Comparison of ENCODE assay signal across 8 cellular contexts in the genomic region with DNA sequence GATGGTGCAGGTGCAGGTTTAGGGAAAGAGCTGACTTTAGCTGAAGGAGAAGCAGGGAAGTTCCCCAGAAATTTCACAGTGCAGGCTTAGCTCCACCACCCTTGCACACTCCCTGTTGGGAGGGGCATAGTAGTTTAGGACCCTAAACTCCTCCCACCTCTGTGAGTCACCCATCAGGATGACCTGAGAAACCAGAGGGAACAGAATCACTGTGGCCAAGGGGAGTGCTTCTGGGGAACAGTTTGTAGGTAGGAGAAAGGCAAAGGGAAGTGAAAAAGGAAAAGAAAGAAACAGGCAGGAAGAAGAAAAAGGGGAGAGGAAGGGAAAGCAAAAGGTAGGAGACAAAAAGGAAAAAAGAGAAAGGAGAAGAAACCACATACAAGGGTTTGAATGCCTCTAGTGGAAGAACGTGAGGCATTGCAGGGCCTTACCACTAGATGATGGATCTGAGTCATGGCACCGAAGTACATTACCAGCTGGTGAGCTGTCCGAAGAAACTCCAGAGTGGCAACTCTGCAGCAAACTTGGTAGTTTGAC.
A peak's percentile ranks its signal among the peaks of the same experiment; 100 is the strongest.
DNase-seq lines count a peak whose midpoint lies in the region; ATAC-seq and TF ChIP-seq lines count a peak whose summit lies in the region.

No MANE protein-coding gene starts in this region.

- H3K9me3 Mint-ChIP-seq in chondrocyte (ENCODE audit: low read depth) = no peaks in the 10 kb centered on the region
- H3K9me3 Mint-ChIP-seq in osteocyte (ENCODE audit: unreplicated experiment) = no peaks in the 10 kb centered on the region
- H3K9me3 Mint-ChIP-seq in activated naive CD4-positive, alpha-beta T cell treated with anti-CD3 and anti-CD28 coated beads, Interleukin-2, amount 10 ng/mL, durations not matched to agents 7 days and 5 days = no peaks in the 10 kb centered on the region

- CTCF ChIA-PET in activated naive CD4-positive, alpha-beta T cell treated with anti-CD3 and anti-CD28 coated beads, Interleukin-2, amount 10 ng/mL, durations not matched to agents 7 days and 5 days (lab: Charles Lee) = no interaction called here

- H3K4me1 Mint-ChIP-seq in chondrocyte (ENCODE audit: low read depth) (peaks cover 13% of the 10 kb centered on the region), osteocyte (ENCODE audit: unreplicated experiment) (peaks cover 9% of the 10 kb centered on the region)
- no peaks in the 10 kb centered on the region for H3K4me1 Mint-ChIP-seq in activated naive CD4-positive, alpha-beta T cell treated with anti-CD3 and anti-CD28 coated beads, Interleukin-2, amount 10 ng/mL, durations not matched to agents 7 days and 5 days

- ATAC-seq in HG02610 (IDR thresholded peaks at IDR 0.05; ENCODE audit: unreplicated experiment) = peak; percentile 88
- no peak for ATAC-seq in activated CD4-positive, CD25-positive, alpha-beta regulatory T cell treated with anti-CD3 and anti-CD28 coated beads, Interleukin-2, amount 50 U/mL, for 24 hours

- H3K36me3 Mint-ChIP-seq in chondrocyte (ENCODE audit: low read depth) (peaks cover 1% of the 10 kb centered on the region), osteocyte (ENCODE audit: unreplicated experiment) (no peaks in the 10 kb centered on the region)
- no peaks in the 10 kb centered on the region for H3K36me3 Mint-ChIP-seq in activated naive CD4-positive, alpha-beta T cell treated with anti-CD3 and anti-CD28 coated beads, Interleukin-2, amount 10 ng/mL, durations not matched to agents 7 days and 5 days

- DNase-seq in NCI-H146 treated with DMSO at 0.1 percent for 48 hours (lab: John Stamatoyannopoulos, UW; ENCODE audit: unreplicated experiment) (peak; percentile 20), chondrocyte (ENCODE audit: low spot score) (no peak), osteocyte (ENCODE audit: extremely low spot score, unreplicated experiment) (no peak)
- DNase-seq in activated naive CD4-positive, alpha-beta T cell treated with anti-CD3 and anti-CD28 coated beads, Interleukin-2, amount 10 ng/mL, durations not matched to agents 7 days and 5 days = no peak
- no peak for DNase-seq in stimulated activated CD4-positive, alpha-beta T cell treated with anti-CD3 and anti-CD28 coated beads, Interleukin-2, amount 100 ng/mL, for 48 hours

- peak; percentile 43 for TF ChIP-seq CTCF in GM12873 (IDR thresholded peaks at IDR 0.05; ENCODE audit: insufficient read depth, low read depth, low read length, missing control alignments)
- TF ChIP-seq CTCF in chondrocyte (IDR thresholded peaks at IDR 0.05) = peak; percentile 44
- peak; percentile 39 for TF ChIP-seq CTCF in osteocyte (IDR thresholded peaks at IDR 0.05)

- H3K27ac Mint-ChIP-seq in chondrocyte (ENCODE audit: unreplicated experiment) (no peak overlapping the region), osteocyte (ENCODE audit: unreplicated experiment) (peak overlapping the region; percentile 4)
- no peak overlapping the region for H3K27ac Mint-ChIP-seq in activated naive CD4-positive, alpha-beta T cell treated with anti-CD3 and anti-CD28 coated beads, Interleukin-2, amount 10 ng/mL, durations not matched to agents 7 days and 5 days

- H3K27me3 Mint-ChIP-seq in chondrocyte (ENCODE audit: low read depth) (no peaks in the 10 kb centered on the region), osteocyte (ENCODE audit: unreplicated experiment) (no peaks in the 10 kb centered on the region)
- H3K27me3 Mint-ChIP-seq in activated naive CD4-positive, alpha-beta T cell treated with anti-CD3 and anti-CD28 coated beads, Interleukin-2, amount 10 ng/mL, durations not matched to agents 7 days and 5 days = no peaks in the 10 kb centered on the region

- H3K4me3 Mint-ChIP-seq in chondrocyte (ENCODE audit: unreplicated experiment) (no peak overlapping the region), osteocyte (ENCODE audit: unreplicated experiment) (no peak overlapping the region)
- H3K4me3 Mint-ChIP-seq in activated naive CD4-positive, alpha-beta T cell treated with anti-CD3 and anti-CD28 coated beads, Interleukin-2, amount 10 ng/mL, durations not matched to agents 7 days and 5 days = no peak overlapping the region
